ENCODE assay signal across 2 cellular contexts in the genomic region with DNA sequence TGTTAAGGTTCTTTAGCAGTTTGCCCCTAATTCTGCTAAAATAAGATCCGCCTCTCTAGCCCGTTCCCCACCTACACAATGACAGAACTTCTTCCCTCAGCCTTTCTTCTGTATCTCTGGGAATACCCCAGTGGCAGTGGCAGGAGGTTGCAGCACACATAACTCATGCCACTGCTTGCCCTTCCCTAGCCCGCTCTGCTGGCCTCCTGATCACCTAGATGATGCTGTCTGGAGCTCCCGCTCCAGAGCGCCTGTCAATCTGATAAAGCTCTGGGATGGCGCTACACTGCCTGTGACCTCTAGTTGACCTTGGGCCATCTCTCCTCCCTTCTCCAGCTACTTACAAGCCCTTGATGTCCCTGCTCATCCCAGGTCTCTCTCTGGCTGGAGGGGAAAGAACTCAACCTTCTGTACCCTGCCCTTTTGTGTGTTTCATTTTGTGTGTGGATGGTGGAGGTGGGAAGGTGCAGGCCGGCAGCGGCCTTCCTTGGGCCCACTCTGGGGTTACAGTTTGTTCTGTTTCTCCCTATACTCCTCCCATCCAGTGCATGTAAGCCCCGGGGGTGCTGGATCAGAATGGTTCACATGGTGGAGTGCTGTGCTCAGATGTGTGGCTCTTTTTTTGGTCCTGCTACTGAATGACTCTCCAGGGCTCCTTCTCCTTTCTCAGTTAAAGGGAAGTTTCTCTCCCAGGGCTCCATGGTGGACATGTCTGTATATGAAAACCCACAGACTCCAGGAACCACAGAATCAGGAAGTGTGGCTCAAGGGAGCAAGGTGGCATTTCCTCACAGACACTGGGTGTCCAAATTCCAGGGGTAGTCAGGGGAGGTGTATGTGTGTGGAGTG.
TF ChIP-seq lines count a peak whose summit lies in the region.

No MANE protein-coding gene starts in this region.

TF ChIP-seq in HepG2, 621 proteins besides CTCF, POLR2A, EP300 and RAD21:
- TF ChIP-seq POLR2AphosphoS5 (IDR thresholded peaks at IDR 0.05; ENCODE audit: low read depth, low read length) (no peak), ZNF224 (CRISPR knock-in tag; IDR thresholded peaks at IDR 0.05) (no peak), SETDB1 (CRISPR knock-in tag; IDR thresholded peaks at IDR 0.05; ENCODE audit: borderline replicate concordance) (no peak), TCF7 (IDR thresholded peaks at IDR 0.05; ENCODE audit: low read depth) (no peak), ZSCAN9 (CRISPR knock-in tag; IDR thresholded peaks at IDR 0.05; ENCODE audit: borderline replicate concordance) (no peak), ERF (CRISPR knock-in tag; IDR thresholded peaks at IDR 0.05) (no peak), NAIF1 (CRISPR knock-in tag; IDR thresholded peaks at IDR 0.05; ENCODE audit: borderline replicate concordance) (no peak), ZNF350 (CRISPR knock-in tag; IDR thresholded peaks at IDR 0.05; ENCODE audit: borderline replicate concordance, low read depth) (no peak), ZNF552 (CRISPR knock-in tag; IDR thresholded peaks at IDR 0.05; ENCODE audit: borderline replicate concordance) (no peak), KDM1A (CRISPR knock-in tag; IDR thresholded peaks at IDR 0.05) (no peak), NFE2 (CRISPR knock-in tag; IDR thresholded peaks at IDR 0.05) (no peak), MAFF (IDR thresholded peaks at IDR 0.05; ENCODE audit: low read depth, low read length) (no peak), KDM5B (CRISPR knock-in tag; IDR thresholded peaks at IDR 0.05; ENCODE audit: borderline replicate concordance) (no peak), NR1H2 (CRISPR knock-in tag; IDR thresholded peaks at IDR 0.05; ENCODE audit: borderline replicate concordance, low read depth) (no peak), ZNF558 (CRISPR knock-in tag; IDR thresholded peaks at IDR 0.05; ENCODE audit: borderline replicate concordance) (no peak)
- TF ChIP-seq, protein P1, sequence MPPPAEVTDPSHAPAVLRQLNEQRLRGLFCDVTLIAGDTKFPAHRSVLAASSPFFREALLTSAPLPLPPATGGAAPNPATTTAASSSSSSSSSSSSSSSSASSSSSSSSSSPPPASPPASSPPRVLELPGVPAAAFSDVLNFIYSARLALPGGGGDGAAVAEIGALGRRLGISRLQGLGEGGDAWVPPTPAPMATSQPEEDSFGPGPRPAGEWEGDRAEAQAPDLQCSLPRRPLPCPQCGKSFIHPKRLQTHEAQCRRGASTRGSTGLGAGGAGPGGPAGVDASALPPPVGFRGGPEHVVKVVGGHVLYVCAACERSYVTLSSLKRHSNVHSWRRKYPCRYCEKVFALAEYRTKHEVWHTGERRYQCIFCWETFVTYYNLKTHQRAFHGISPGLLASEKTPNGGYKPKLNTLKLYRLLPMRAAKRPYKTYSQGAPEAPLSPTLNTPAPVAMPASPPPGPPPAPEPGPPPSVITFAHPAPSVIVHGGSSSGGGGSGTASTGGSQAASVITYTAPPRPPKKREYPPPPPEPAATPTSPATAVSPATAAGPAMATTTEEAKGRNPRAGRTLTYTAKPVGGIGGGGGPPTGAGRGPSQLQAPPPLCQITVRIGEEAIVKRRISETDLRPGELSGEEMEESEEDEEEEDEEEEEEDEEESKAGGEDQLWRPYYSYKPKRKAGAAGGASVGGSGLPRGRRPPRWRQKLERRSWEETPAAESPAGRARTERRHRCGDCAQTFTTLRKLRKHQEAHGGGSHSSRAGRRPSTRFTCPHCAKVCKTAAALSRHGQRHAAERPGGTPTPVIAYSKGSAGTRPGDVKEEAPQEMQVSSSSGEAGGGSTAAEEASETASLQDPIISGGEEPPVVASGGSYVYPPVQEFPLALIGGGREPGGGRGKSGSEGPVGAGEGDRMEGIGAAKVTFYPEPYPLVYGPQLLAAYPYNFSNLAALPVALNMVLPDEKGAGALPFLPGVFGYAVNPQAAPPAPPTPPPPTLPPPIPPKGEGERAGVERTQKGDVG (CRISPR knock-in tag; IDR thresholded peaks at IDR 0.05; ENCODE audit: borderline replicate concordance), result no peak

TF ChIP-seq in SK-N-SH treated with all-trans-retinoic acid at 6 μM for 48 hours, 23 proteins besides CTCF, POLR2A, EP300 and RAD21:
- no peak for TF ChIP-seq CSDC2 (CRISPR knock-in tag; IDR thresholded peaks at IDR 0.05)
- no peak for TF ChIP-seq SNAI2 (CRISPR knock-in tag; IDR thresholded peaks at IDR 0.05)
- TF ChIP-seq BACH2 (CRISPR knock-in tag; IDR thresholded peaks at IDR 0.05; ENCODE audit: borderline replicate concordance), result no peak
- TF ChIP-seq PPARA (CRISPR knock-in tag; IDR thresholded peaks at IDR 0.05; ENCODE audit: borderline replicate concordance), result no peak
- TF ChIP-seq, protein P2, sequence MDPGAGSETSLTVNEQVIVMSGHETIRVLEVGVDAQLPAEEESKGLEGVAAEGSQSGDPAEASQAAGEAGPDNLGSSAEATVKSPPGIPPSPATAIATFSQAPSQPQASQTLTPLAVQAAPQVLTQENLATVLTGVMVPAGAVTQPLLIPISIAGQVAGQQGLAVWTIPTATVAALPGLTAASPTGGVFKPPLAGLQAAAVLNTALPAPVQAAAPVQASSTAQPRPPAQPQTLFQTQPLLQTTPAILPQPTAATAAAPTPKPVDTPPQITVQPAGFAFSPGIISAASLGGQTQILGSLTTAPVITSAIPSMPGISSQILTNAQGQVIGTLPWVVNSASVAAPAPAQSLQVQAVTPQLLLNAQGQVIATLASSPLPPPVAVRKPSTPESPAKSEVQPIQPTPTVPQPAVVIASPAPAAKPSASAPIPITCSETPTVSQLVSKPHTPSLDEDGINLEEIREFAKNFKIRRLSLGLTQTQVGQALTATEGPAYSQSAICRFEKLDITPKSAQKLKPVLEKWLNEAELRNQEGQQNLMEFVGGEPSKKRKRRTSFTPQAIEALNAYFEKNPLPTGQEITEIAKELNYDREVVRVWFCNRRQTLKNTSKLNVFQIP (CRISPR knock-in tag; IDR thresholded peaks at IDR 0.05; ENCODE audit: borderline replicate concordance, low read depth), result no peak
- TF ChIP-seq OSR1 (CRISPR knock-in tag; IDR thresholded peaks at IDR 0.05), result no peak
- TF ChIP-seq, protein P3, sequence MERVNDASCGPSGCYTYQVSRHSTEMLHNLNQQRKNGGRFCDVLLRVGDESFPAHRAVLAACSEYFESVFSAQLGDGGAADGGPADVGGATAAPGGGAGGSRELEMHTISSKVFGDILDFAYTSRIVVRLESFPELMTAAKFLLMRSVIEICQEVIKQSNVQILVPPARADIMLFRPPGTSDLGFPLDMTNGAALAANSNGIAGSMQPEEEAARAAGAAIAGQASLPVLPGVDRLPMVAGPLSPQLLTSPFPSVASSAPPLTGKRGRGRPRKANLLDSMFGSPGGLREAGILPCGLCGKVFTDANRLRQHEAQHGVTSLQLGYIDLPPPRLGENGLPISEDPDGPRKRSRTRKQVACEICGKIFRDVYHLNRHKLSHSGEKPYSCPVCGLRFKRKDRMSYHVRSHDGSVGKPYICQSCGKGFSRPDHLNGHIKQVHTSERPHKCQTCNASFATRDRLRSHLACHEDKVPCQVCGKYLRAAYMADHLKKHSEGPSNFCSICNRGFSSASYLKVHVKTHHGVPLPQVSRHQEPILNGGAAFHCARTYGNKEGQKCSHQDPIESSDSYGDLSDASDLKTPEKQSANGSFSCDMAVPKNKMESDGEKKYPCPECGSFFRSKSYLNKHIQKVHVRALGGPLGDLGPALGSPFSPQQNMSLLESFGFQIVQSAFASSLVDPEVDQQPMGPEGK (CRISPR knock-in tag; IDR thresholded peaks at IDR 0.05; ENCODE audit: borderline replicate concordance), result no peak
- TF ChIP-seq ARNTL (CRISPR knock-in tag; IDR thresholded peaks at IDR 0.05; ENCODE audit: borderline replicate concordance, low read depth), result no peak
- TF ChIP-seq, protein P4, sequence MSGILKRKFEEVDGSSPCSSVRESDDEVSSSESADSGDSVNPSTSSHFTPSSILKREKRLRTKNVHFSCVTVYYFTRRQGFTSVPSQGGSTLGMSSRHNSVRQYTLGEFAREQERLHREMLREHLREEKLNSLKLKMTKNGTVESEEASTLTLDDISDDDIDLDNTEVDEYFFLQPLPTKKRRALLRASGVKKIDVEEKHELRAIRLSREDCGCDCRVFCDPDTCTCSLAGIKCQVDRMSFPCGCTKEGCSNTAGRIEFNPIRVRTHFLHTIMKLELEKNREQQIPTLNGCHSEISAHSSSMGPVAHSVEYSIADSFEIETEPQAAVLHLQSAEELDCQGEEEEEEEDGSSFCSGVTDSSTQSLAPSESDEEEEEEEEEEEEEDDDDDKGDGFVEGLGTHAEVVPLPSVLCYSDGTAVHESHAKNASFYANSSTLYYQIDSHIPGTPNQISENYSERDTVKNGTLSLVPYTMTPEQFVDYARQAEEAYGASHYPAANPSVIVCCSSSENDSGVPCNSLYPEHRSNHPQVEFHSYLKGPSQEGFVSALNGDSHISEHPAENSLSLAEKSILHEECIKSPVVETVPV (CRISPR knock-in tag; IDR thresholded peaks at IDR 0.05), result no peak
- TF ChIP-seq ZNF8 (CRISPR knock-in tag; IDR thresholded peaks at IDR 0.05), result no peak
- no peak for TF ChIP-seq ZFP30 (CRISPR knock-in tag; IDR thresholded peaks at IDR 0.05)
- no peak for TF ChIP-seq ISL1 (CRISPR knock-in tag; IDR thresholded peaks at IDR 0.05)
- TF ChIP-seq ZNF565 (CRISPR knock-in tag; conservative IDR thresholded peaks at IDR 0.05; ENCODE audit: low read depth), result no peak
- TF ChIP-seq TOX (CRISPR knock-in tag; IDR thresholded peaks at IDR 0.05; ENCODE audit: borderline replicate concordance), result no peak
- no peak for TF ChIP-seq ZFP3 (CRISPR knock-in tag; IDR thresholded peaks at IDR 0.05)
- no peak for TF ChIP-seq ZNF70 (CRISPR knock-in tag; IDR thresholded peaks at IDR 0.05)
- TF ChIP-seq, protein P5, sequence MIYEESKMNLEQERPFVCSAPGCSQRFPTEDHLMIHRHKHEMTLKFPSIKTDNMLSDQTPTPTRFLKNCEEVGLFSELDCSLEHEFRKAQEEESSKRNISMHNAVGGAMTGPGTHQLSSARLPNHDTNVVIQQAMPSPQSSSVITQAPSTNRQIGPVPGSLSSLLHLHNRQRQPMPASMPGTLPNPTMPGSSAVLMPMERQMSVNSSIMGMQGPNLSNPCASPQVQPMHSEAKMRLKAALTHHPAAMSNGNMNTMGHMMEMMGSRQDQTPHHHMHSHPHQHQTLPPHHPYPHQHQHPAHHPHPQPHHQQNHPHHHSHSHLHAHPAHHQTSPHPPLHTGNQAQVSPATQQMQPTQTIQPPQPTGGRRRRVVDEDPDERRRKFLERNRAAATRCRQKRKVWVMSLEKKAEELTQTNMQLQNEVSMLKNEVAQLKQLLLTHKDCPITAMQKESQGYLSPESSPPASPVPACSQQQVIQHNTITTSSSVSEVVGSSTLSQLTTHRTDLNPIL (CRISPR knock-in tag; IDR thresholded peaks at IDR 0.05; ENCODE audit: low read depth), result no peak
- TF ChIP-seq, protein P6, sequence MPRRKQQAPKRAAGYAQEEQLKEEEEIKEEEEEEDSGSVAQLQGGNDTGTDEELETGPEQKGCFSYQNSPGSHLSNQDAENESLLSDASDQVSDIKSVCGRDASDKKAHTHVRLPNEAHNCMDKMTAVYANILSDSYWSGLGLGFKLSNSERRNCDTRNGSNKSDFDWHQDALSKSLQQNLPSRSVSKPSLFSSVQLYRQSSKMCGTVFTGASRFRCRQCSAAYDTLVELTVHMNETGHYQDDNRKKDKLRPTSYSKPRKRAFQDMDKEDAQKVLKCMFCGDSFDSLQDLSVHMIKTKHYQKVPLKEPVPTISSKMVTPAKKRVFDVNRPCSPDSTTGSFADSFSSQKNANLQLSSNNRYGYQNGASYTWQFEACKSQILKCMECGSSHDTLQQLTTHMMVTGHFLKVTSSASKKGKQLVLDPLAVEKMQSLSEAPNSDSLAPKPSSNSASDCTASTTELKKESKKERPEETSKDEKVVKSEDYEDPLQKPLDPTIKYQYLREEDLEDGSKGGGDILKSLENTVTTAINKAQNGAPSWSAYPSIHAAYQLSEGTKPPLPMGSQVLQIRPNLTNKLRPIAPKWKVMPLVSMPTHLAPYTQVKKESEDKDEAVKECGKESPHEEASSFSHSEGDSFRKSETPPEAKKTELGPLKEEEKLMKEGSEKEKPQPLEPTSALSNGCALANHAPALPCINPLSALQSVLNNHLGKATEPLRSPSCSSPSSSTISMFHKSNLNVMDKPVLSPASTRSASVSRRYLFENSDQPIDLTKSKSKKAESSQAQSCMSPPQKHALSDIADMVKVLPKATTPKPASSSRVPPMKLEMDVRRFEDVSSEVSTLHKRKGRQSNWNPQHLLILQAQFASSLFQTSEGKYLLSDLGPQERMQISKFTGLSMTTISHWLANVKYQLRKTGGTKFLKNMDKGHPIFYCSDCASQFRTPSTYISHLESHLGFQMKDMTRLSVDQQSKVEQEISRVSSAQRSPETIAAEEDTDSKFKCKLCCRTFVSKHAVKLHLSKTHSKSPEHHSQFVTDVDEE (CRISPR knock-in tag; IDR thresholded peaks at IDR 0.05), result no peak
- no peak for TF ChIP-seq ESRRG (CRISPR knock-in tag; IDR thresholded peaks at IDR 0.05)
- TF ChIP-seq TCF4 (CRISPR knock-in tag; IDR thresholded peaks at IDR 0.05; ENCODE audit: borderline replicate concordance), result no peak
